Comparison of ENCODE assay signal across 8 cellular contexts in the genomic region with DNA sequence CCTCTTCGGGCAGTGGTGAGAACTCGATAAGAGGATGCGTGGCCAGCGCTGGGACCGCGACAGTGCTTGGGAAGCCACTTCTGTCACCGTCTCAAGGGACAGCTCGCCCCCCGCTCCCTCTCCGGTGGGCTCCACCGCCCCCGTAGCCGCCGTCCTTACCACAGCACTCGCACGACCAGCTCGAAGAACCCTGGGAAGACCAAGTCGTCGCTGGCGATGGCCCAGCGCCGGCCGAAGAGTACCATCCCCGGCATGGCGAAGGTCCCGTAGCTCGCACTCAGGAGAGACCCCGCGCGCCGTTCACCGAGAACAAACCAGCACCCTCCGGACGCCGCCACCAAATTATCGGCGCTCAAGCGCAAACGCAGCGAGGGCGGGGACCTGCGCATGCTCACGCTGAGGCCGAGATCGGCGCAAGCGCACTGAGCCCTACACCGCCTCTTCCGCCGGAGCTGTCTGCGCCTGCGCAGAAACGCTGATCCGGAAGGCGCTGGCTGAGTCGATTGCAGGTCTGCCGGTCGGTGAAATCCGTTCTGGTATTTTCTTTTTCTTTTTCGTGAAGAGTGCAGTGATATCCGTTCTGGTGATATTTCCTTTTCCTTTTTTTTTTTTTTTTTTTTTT. TPM values are rescaled to one million over a fixed set of nuclear protein-coding genes. Genes with fewer than 3 reads are reported as not detected.
DNase-seq lines count a peak whose midpoint lies in the region; ATAC-seq and TF ChIP-seq lines count a peak whose summit lies in the region.

TSS of gene DAGLB (minus strand) at position 366 of the 622 bp plus-strand sequence. CDS start at position 254, 112 bp downstream.

- H3K4me1 ChIP-seq in lung (ENCODE audit: control insufficient read depth in 2 of 2, insufficient read depth in 2 of 2, low read length in 2 of 2) = peaks cover 0 to 8% of the 10 kb centered on the region in 2 donors

- no peaks in the 10 kb centered on the region for H3K27me3 ChIP-seq in lung (ENCODE audit: control insufficient read depth, insufficient read depth)

- H3K36me3 ChIP-seq in lung (ENCODE audit: control insufficient read depth in 2 of 2, insufficient read depth in 2 of 2, low read length in 2 of 2) = peaks cover 0 to 8% of the 10 kb centered on the region in 2 donors

- H3K9me3 ChIP-seq in lung (ENCODE audit: control insufficient read depth in 2 of 2, insufficient read depth in 1 of 2, low read length in 1 of 2) = no peaks in the 10 kb centered on the region

- peak within 1 kb of the TSS; percentile 84 to 95 for H3K27ac ChIP-seq in lung (ENCODE audit: low read depth in 1 of 2, low read length in 1 of 2)

- TF ChIP-seq CTCF in lung (IDR thresholded peaks at IDR 0.05; ENCODE audit: control extremely low read depth, extremely low read depth) = no peak

- WGBS in lung, 2 donors = 0 to 1% methylated on average over 61 of the region's 61 CpGs

- peak; percentile 80 for ATAC-seq in GM21360 (IDR thresholded peaks at IDR 0.05; ENCODE audit: unreplicated experiment)
- ATAC-seq in lung (ENCODE audit: insufficient read depth, low FRiP score) = peak; percentile 83

- peak within 1 kb of the TSS; percentile 94 for H3K4me3 ChIP-seq in lung

- DNase-seq in CMK (ENCODE audit: low read depth) (peak; percentile 82), HT-29 (ENCODE audit: low spot score) (peak; percentile 98), lung (ENCODE audit: low spot score) (peak; percentile 94)
- DNase-seq in NK-92 treated with Interleukin-12 subunit alpha and Interleukin-12 subunit beta, amount 100 ng/mL, for 24 hours (lab: John Stamatoyannopoulos, UW) = peak; percentile 77
- DNase-seq in activated CD8-positive, alpha-beta memory T cell treated with anti-CD3 and anti-CD28 coated beads for 24 hours = peak; percentile 98
- DNase-seq in effector CD8-positive, alpha-beta T cell (lab: John Stamatoyannopoulos, UW) = peak; percentile 93
- DNase-seq in stimulated activated CD4-positive, alpha-beta T cell treated with anti-CD3 and anti-CD28 coated beads, TNF-alpha, amount 100 ng/mL, for 24 hours (ENCODE audit: low read depth in 3 of 3) = peak; percentile 93 to 94 (median 93)

RNA-seq across cellular contexts. Expression of gene DAGLB, which starts in this region (rescaled TPM):
- total RNA-seq in HT-29 (2014; rRNA removed; shearing (Covaris generic)) = 24.2 and 27.1 TPM in 2 replicates
- total RNA-seq in lung = 10 to 100 TPM; 22.6 to 43.3 TPM
- 10 to 100 TPM; 13.9 to 16.3 TPM for polyA plus RNA-seq in lung

Comparison
In these comparisons a context has a peak if more than half of its experiments do, and no peak if none do; other contexts are left out.
1. Peak in every context shown above with its lines: DNase-seq, ATAC-seq, H3K4me3 ChIP-seq and H3K27ac ChIP-seq.